In genomic region chr17:68790931-68791330, GRCh38 we compare ENCODE assay signal across 19 cellular contexts.
DNase-seq lines count a peak whose midpoint lies in the region; TF ChIP-seq lines count a peak whose summit lies in the region.
"Had no signal": no experiment of that assay in that cellular context is flagged by ENCODE, and none has a peak within 500 bp of the region (broad histone marks: within the 10 kb centered on the region; RNA-seq: fewer than 3 reads in every experiment).

No MANE protein-coding gene starts in this region.

- intact Hi-C loops in left ventricle myocardium inferior (cut with micrococcal nuclease) (no loop called here), posterior cingulate gyrus (cut with DNase I) (loop anchor here (5.0 kb wide), 1 partner anchor 181 kb away; no protein-coding TSS in a partner anchor)

- H3K27me3 ChIP-seq in left ventricle myocardium inferior (ENCODE audit: low read depth) (no peaks in the 10 kb centered on the region), rectal smooth muscle tissue (ENCODE audit: control insufficient read depth, insufficient read depth, low read length) (no peaks in the 10 kb centered on the region)
- H3K27me3 ChIP-seq: pancreas, Peyer's patch had no signal

- peak; percentile 55 for DNase-seq in AG10803 (ENCODE audit: low read depth)
- peak; percentile 40 for DNase-seq in left ventricle myocardium inferior
- DNase-seq in NCI-H187 (lab: John Stamatoyannopoulos, UW): no peak
- no peak for DNase-seq in NCI-H1694 treated with DMSO at 0.1 percent for 48 hours (lab: John Stamatoyannopoulos, UW)
- DNase-seq in posterior cingulate gyrus: no peak
- DNase-seq in stimulated activated CD8-positive, alpha-beta memory T cell treated with anti-CD3 and anti-CD28 coated beads, Interleukin-4, amount 100 ng/mL, for 48 hours: no peak
- DNase-seq: foreskin melanocyte, kidney, natural killer cell, NCI-H1048, NCI-H2029 treated with DMSO at 0.1 percent for 48 hours, NCI-H446 treated with DMSO at 0.1 percent for 48 hours, pancreas, Peyer's patch had no signal

- H3K4me3 ChIP-seq in AG10803 (ENCODE audit: low read length) (no peak overlapping the region), left ventricle myocardium inferior (no peak overlapping the region), rectal smooth muscle tissue (ENCODE audit: low read length) (no peak overlapping the region)
- H3K4me3 ChIP-seq: A549, pancreas, Peyer's patch, SK-N-MC had no signal

- H3K9me3 ChIP-seq in left ventricle myocardium inferior (replicated peaks): peaks cover 10% of the 10 kb centered on the region
- H3K9me3 ChIP-seq: pancreas, Peyer's patch had no signal

- WGBS in adipose tissue, 3 donors: 30 to 73% (median 45%) methylated on average over 6 of the region's 6 CpGs

- H3K4me1 ChIP-seq in left ventricle myocardium inferior: peaks cover 41% of the 10 kb centered on the region
- no peaks in the 10 kb centered on the region for H3K4me1 ChIP-seq in rectal smooth muscle tissue (ENCODE audit: control insufficient read depth, insufficient read depth, low read length)

- peak overlapping the region; percentile 41 for H3K27ac ChIP-seq in adipose tissue (ENCODE audit: low read depth, low read length)
- peak overlapping the region; percentile 89 for H3K27ac ChIP-seq in left ventricle myocardium inferior (replicated peaks)
- H3K27ac ChIP-seq in rectal smooth muscle tissue (ENCODE audit: low read depth, low read length): peak overlapping the region; percentile 35
- H3K27ac ChIP-seq: C4-2B, pancreas, SK-N-MC had no signal

- no peak for TF ChIP-seq CTCF in AG10803 (conservative IDR thresholded peaks at IDR 0.05; ENCODE audit: low read length)
- TF ChIP-seq CTCF in left ventricle myocardium inferior (IDR thresholded peaks at IDR 0.05; ENCODE audit: borderline replicate concordance): no peak

- no peaks in the 10 kb centered on the region for H3K36me3 ChIP-seq in left ventricle myocardium inferior
- H3K36me3 ChIP-seq in rectal smooth muscle tissue (ENCODE audit: control insufficient read depth, insufficient read depth, low read length): no peaks in the 10 kb centered on the region
- H3K36me3 ChIP-seq: pancreas, Peyer's patch had no signal

- H3K9ac ChIP-seq in rectal smooth muscle tissue (ENCODE audit: low read length): no peak overlapping the region

Comparison
In these comparisons a context has a peak if more than half of its experiments do, and no peak if none do; other contexts are left out.
1. DNase-seq: peak in AG10803 (single experiment) and left ventricle myocardium inferior (single experiment); none in NCI-H187 (0 of 2), NCI-H1694 treated with DMSO at 0.1 percent for 48 hours (single experiment), posterior cingulate gyrus (0 of 10) and stimulated activated CD8-positive, alpha-beta memory T cell treated with anti-CD3 and anti-CD28 coated beads, Interleukin-4, amount 100 ng/mL, for 48 hours (single experiment).
2. H3K27ac ChIP-seq: peak in every context shown above with its lines; median percentile 89 in left ventricle myocardium inferior; 41 in adipose tissue; 35 in rectal smooth muscle tissue.